Comparison of ENCODE assay signal across 8 cellular contexts in the genomic region with DNA sequence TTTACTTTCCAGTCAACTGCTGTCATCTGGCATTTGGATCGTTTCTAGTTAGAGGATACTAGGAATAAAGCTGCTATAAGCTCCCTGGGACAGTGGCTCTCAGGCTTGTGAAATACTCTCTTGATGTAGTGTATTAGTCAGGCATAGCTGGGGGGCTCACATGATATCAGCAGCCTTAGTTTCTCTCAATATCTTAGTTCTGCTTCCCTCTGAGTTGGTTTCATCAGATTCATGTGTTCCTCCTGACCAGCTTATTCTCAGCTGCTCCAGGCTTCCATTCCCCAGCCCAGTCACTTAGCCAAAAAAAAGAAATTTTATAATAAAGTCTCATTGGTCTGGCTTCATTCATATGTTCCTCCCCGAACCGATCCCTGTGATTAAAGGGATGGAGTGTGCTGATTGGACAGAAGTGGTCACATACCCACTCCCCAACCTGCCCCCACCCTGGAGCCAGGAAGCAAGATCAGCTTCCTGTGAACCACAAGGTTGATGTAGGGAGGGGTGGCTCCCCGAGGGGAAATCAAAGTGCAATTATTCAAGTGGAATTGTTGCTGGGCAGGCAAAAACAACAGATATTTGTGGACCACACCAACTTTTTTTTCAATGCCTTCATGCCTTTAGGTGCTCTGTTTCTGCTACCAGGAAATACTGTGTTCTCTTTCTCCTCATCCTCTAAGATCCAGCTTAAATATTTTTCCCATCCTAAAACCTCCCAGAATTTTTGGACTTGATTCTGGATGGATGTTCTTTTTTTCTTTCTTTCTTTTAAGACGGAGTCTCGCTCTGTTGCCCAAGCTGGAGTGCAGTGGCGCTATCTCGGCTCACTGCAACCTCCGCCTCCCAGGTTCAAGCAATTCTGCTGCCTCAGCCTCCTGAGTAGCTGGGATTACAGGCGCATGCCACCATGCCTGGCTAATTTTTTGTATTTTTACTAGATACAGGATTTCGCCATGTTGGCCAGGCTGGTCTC. TPM values are rescaled to one million over a fixed set of nuclear protein-coding genes. Genes with fewer than 3 reads are reported as not detected.
DNase-seq lines count a peak whose midpoint lies in the region; ATAC-seq, FAIRE-seq and TF ChIP-seq lines count a peak whose summit lies in the region.

No MANE protein-coding gene starts in this region.

- 58 to 59% methylated on average over 11 of the region's 11 CpGs for WGBS in pancreas, 2 donors

- H3K4me1 ChIP-seq in SJCRH30 (no peaks in the 10 kb centered on the region), pancreas (no peaks in the 10 kb centered on the region)

- no peak for TF ChIP-seq CTCF in pancreas (IDR thresholded peaks at IDR 0.05)

- DNase-seq in GM03348 (ENCODE audit: low spot score), result peak; percentile 40
- peak; percentile 46 to 56 for DNase-seq in SJCRH30
- DNase-seq in foreskin melanocyte, result peak; percentile 93
- DNase-seq in pancreas, result peak in 4 of 6 donors; percentile 32 to 49 (median 38)
- no peak for DNase-seq in HUDEP-2 (lab: John Stamatoyannopoulos, UW; ENCODE audit: unreplicated experiment in 76 of 76)
- no peak for DNase-seq in amniotic stem cell (lab: John Stamatoyannopoulos, UW)

- no peaks in the 10 kb centered on the region for H3K36me3 ChIP-seq in SJCRH30
- no peaks in the 10 kb centered on the region for H3K36me3 ChIP-seq in pancreas

- FAIRE-seq in pancreas (lab: Jason Lieb, UNC), result no peak

- no peak overlapping the region for H3K27ac ChIP-seq in SJCRH30
- peak overlapping the region in 2 of 4 donors; percentile 27 to 38 for H3K27ac ChIP-seq in pancreas

- no peaks in the 10 kb centered on the region for H3K9me3 ChIP-seq in SJCRH30 (replicated peaks)
- no peaks in the 10 kb centered on the region for H3K9me3 ChIP-seq in pancreas

- H3K4me3 ChIP-seq in SJCRH30 (no peak overlapping the region), pancreas (no peak overlapping the region)

- no peaks in the 10 kb centered on the region for H3K27me3 ChIP-seq in SJCRH30
- H3K27me3 ChIP-seq in pancreas, result no peaks in the 10 kb centered on the region

- ATAC-seq in pancreas (peak; percentile 71 to 92 (median 88)), HG03342 (IDR thresholded peaks at IDR 0.05; ENCODE audit: unreplicated experiment) (no peak), HG03469 (IDR thresholded peaks at IDR 0.05; ENCODE audit: unreplicated experiment) (no peak)

- intact Hi-C loops in pancreas (cut with DNase I), result no loop called here

RNA-seq across cellular contexts. Expression of gene B4GALT5, which starts 11.2 kb away (rescaled TPM):
- 79.6 and 81.1 TPM in 2 replicates for total RNA-seq in SJCRH30 (2014; rRNA removed; shearing (Covaris generic))
- 10 to 100 TPM in 3 of 6 donors, 1 to 10 TPM in 3; 7.4 to 28.2 (median 9.6) TPM for total RNA-seq in pancreas
- 1 to 10 TPM; 5.1 to 7.7 TPM for polyA plus RNA-seq in pancreas

Comparison
In these comparisons a context has a peak if more than half of its experiments do, and no peak if none do; other contexts are left out.
1. DNase-seq: peak in GM03348 (single experiment), SJCRH30 (2 of 2), foreskin melanocyte (single experiment) and pancreas (4 of 6); none in HUDEP-2 (0 of 76) and amniotic stem cell (single experiment).
2. ATAC-seq: peak in pancreas (4 of 4); none in HG03342 (single experiment) and HG03469 (single experiment).